In the genomic region with DNA sequence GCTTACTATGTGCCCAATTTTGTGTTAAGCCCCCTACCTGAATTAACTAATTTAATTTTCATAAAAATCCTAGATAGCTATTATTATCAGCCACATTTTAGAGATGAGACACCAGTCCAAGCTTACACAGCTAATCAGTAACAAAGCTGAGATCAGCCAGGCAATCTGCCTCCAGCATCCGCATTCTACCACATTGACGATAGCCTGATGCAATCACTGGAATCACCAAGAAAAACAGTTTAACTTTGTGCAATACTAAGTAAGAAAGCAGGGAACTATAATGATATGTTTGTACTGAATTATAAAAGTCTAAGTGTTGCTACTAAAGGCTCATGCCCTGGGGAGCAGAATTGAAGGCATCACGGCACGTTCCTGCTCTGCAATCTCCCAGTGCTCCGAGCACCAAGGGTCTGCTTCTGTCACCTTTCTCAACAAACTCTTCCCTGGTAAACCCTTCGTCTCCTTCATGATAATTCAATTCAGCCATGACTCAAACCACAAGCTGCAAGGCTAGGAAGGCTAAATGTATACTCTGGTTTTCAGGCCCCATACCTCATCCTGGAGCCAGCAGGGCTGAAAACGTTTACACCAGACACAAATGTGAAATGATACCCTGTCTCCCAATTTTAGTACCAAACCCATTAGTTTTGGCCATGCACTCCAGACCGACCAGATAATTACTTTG, we compare ENCODE assay signal across 13 cellular contexts. TPM values are rescaled to one million over a fixed set of nuclear protein-coding genes. Genes with fewer than 3 reads are reported as not detected.
DNase-seq lines count a peak whose midpoint lies in the region; ATAC-seq and TF ChIP-seq lines count a peak whose summit lies in the region.
"Had no signal": no experiment of that assay in that cellular context is flagged by ENCODE, and none has a peak within 500 bp of the region (broad histone marks: within the 10 kb centered on the region; RNA-seq: fewer than 3 reads in every experiment).

No MANE protein-coding gene starts in this region.

- no peak overlapping the region for H2BK120ac ChIP-seq in mesenchymal stem cell (ENCODE audit: low read depth, low read length)

- TF ChIP-seq CTCF in choroid plexus epithelial cell (conservative IDR thresholded peaks at IDR 0.05; ENCODE audit: low read depth, low read length) (no peak), BE2C (IDR thresholded peaks at IDR 0.05; ENCODE audit: low read depth, low read length) (no peak)

- H3K79me1 ChIP-seq in mesenchymal stem cell (replicated peaks; ENCODE audit: low read length, poor library complexity, severe bottlenecking) = peaks cover 24% of the 10 kb centered on the region

- H2BK15ac ChIP-seq in mesenchymal stem cell (ENCODE audit: low read depth, poor library complexity, severe bottlenecking) = no peak overlapping the region

- H2BK12ac ChIP-seq in mesenchymal stem cell (ENCODE audit: low read length in 2 of 2) = no peak overlapping the region

- intact Hi-C loops in left cardiac atrium (cut with DNase I) (no loop called here), left ventricle myocardium superior (cut with micrococcal nuclease) (no loop called here)

- H3K18ac ChIP-seq in mesenchymal stem cell (ENCODE audit: low read depth in 1 of 2, low read length in 2 of 2) = no peak overlapping the region

- H2AFZ ChIP-seq in mesenchymal stem cell (ENCODE audit: low read depth, low read length) = no peak overlapping the region

- H3K14ac ChIP-seq in mesenchymal stem cell (ENCODE audit: low read length in 2 of 2) = no peak overlapping the region

- H3K4me2 ChIP-seq in mesenchymal stem cell (ENCODE audit: low read length, poor library complexity, severe bottlenecking) = no peak overlapping the region
- H3K4me2 ChIP-seq: BLaER1 had no signal

- ATAC-seq in left cardiac atrium = peak; percentile 10 to 54
- no peak for ATAC-seq in left ventricle myocardium superior
- ATAC-seq in HG03135 (IDR thresholded peaks at IDR 0.05; ENCODE audit: unreplicated experiment) = no peak
- ATAC-seq in activated CD4-positive, CD25-positive, alpha-beta regulatory T cell treated with anti-CD3 and anti-CD28 coated beads, Interleukin-2, amount 50 U/mL, for 24 hours = no peak

- peak overlapping the region; percentile 97 for H2AK5ac ChIP-seq in mesenchymal stem cell (ENCODE audit: low read length, severe bottlenecking)

- no peak overlapping the region for H4K8ac ChIP-seq in mesenchymal stem cell (ENCODE audit: low read length)

- DNase-seq in left cardiac atrium (no peak), left ventricle myocardium superior (no peak), choroid plexus epithelial cell (ENCODE audit: low read depth) (peak; percentile 62), mesenchymal stem cell (no peak), C1 segment of cervical spinal cord (lab: John Stamatoyannopoulos, UW) (no peak), BE2C (no peak)
- DNase-seq: erythroblast, occipital lobe, SW 1271 had no signal

- no peak overlapping the region for H3K4ac ChIP-seq in mesenchymal stem cell (ENCODE audit: low read depth in 1 of 2, low read length in 2 of 2)

- peak overlapping the region; percentile 88 for H3K9ac ChIP-seq in mesenchymal stem cell (ENCODE audit: low read length)
- H3K9ac ChIP-seq: BLaER1 had no signal

- peaks cover 14% of the 10 kb centered on the region for H3K4me1 ChIP-seq in mesenchymal stem cell (ENCODE audit: control insufficient read depth, insufficient read depth, low read depth, low read length)
- H3K4me1 ChIP-seq in BE2C = no peaks in the 10 kb centered on the region
- H3K4me1 ChIP-seq: BLaER1 had no signal

- no peaks in the 10 kb centered on the region for H3K9me3 ChIP-seq in mesenchymal stem cell (ENCODE audit: control insufficient read depth, low read length)
- H3K9me3 ChIP-seq in BE2C = no peaks in the 10 kb centered on the region
- H3K9me3 ChIP-seq: BLaER1 had no signal

- H2BK5ac ChIP-seq in mesenchymal stem cell (ENCODE audit: low read depth, low read length, poor library complexity, severe bottlenecking) = peak overlapping the region; percentile 80

- peak overlapping the region; percentile 86 for H3K27ac ChIP-seq in mesenchymal stem cell (ENCODE audit: low read length, poor library complexity, severe bottlenecking)
- H3K27ac ChIP-seq: BLaER1 had no signal

- no peak overlapping the region for H3K4me3 ChIP-seq in choroid plexus epithelial cell (ENCODE audit: low read depth, low read length)
- peak overlapping the region in 1 of 2 experiments; percentile 41 for H3K4me3 ChIP-seq in mesenchymal stem cell (ENCODE audit: insufficient read depth in 1 of 2, low read depth in 1 of 2, low read length in 2 of 2)
- H3K4me3 ChIP-seq in BE2C (ENCODE audit: low read depth, low read length) = no peak overlapping the region
- H3K4me3 ChIP-seq: BLaER1 had no signal

- H3K27me3 ChIP-seq in mesenchymal stem cell (ENCODE audit: control insufficient read depth in 1 of 2, insufficient read depth in 1 of 2, low read length in 2 of 2) = no peaks in the 10 kb centered on the region
- H3K27me3 ChIP-seq in BE2C = no peaks in the 10 kb centered on the region
- H3K27me3 ChIP-seq: BLaER1 had no signal

- 85% methylated on average over 7 of the region's 8 CpGs for WGBS in mesenchymal stem cell

- no peak overlapping the region for H3K23ac ChIP-seq in mesenchymal stem cell (ENCODE audit: low read length in 2 of 2)

- no peak overlapping the region for H4K91ac ChIP-seq in mesenchymal stem cell (ENCODE audit: low read length)

- H3K36me3 ChIP-seq in mesenchymal stem cell (ENCODE audit: control insufficient read depth in 1 of 2, insufficient read depth in 2 of 2, low read depth in 1 of 2, low read length in 2 of 2) = peaks cover 20 to 30% of the 10 kb centered on the region in 2 experiments
- no peaks in the 10 kb centered on the region; the same call in 1 of the 2 replicates for H3K36me3 ChIP-seq in BE2C

RNA-seq across cellular contexts. Expression of a gene that starts 19.4 kb away (rescaled TPM):
- total RNA-seq in left cardiac atrium = 10 to 100 TPM; 26.9 to 27.6 TPM
- 30.9 TPM for total RNA-seq in left ventricle myocardium superior
- 10.5 TPM for polyA plus RNA-seq in mesenchymal stem cell (2013, experiment 1 of 2)
- 10.7 TPM for polyA plus RNA-seq in mesenchymal stem cell (2013, experiment 2 of 2)
- 17.8 TPM for polyA plus RNA-seq in BE2C (2012; ENCODE audit: insufficient read depth, insufficient read length, low read depth)

RNA-seq across cellular contexts. Expression of a gene that starts 23.8 kb away (rescaled TPM):
- total RNA-seq in left cardiac atrium (under 1 TPM in 1 of 2 donors, not detected in 1; 0.06 TPM), left ventricle myocardium superior (not detected)
- polyA plus RNA-seq in mesenchymal stem cell (2013, experiment 1 of 2) = 0.01 TPM
- polyA plus RNA-seq in mesenchymal stem cell (2013, experiment 2 of 2) = not detected
- polyA plus RNA-seq in BE2C (2012; ENCODE audit: insufficient read depth, insufficient read length, low read depth) = not detected
- total RNA-seq: HT-29 had no signal

Comparison
In these comparisons a context has a peak if more than half of its experiments do, and no peak if none do; other contexts are left out.
1. ATAC-seq: peak in left cardiac atrium (2 of 2); none in left ventricle myocardium superior (single experiment), HG03135 (single experiment) and activated CD4-positive, CD25-positive, alpha-beta regulatory T cell treated with anti-CD3 and anti-CD28 coated beads, Interleukin-2, amount 50 U/mL, for 24 hours (0 of 2).